Comparison of ENCODE assay signal across 8 cellular contexts in the genomic region with DNA sequence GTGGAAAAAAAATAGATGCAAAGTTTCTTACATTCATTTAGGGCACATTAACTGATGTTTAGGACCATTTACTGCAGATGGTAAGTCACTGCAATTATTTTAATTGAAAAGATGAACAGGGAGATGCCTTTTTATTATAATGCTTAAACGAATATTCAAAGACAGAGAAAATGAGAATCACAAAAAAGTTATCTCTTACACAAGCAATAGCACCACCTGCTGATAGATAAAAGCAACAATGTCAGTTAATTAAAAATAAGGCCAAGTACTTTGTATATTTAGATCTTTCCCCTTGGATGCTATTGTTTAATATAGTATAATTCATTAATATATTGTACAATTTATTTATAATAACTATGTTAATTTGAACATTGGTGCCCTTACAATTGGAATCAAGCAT. TPM values are rescaled to one million over a fixed set of nuclear protein-coding genes. Genes with fewer than 3 reads are reported as not detected.
DNase-seq lines count a peak whose midpoint lies in the region; ATAC-seq and TF ChIP-seq lines count a peak whose summit lies in the region.

No MANE protein-coding gene starts in this region.

- H3K27ac ChIP-seq in mammary epithelial cell (ENCODE audit: insufficient read depth, low read depth, low read length) (no peak overlapping the region), osteoblast (ENCODE audit: low read depth, low read length) (no peak overlapping the region)

- H3K27me3 ChIP-seq in mammary epithelial cell (ENCODE audit: insufficient read depth, low read length) (no peaks in the 10 kb centered on the region), osteoblast (ENCODE audit: insufficient read depth, low read length) (no peaks in the 10 kb centered on the region)

- intact Hi-C loops in mammary epithelial cell (cut with micrococcal nuclease) = loop anchor here (1.0 to 10.0 kb wide), 5 partner anchors 118 to 1078 kb away; partner anchors contain the start of gene C3orf80

- H4K20me1 ChIP-seq in mammary epithelial cell (ENCODE audit: insufficient read depth, low read length) = no peaks in the 10 kb centered on the region
- H4K20me1 ChIP-seq in osteoblast (ENCODE audit: insufficient read depth, low read length) = no peaks in the 10 kb centered on the region

- peaks cover 3% of the 10 kb centered on the region for H3K36me3 ChIP-seq in mammary epithelial cell (ENCODE audit: insufficient read depth, low read length)
- no peaks in the 10 kb centered on the region for H3K36me3 ChIP-seq in osteoblast (ENCODE audit: insufficient read depth, low read length)

- H3K4me3 ChIP-seq in GM12865 (ENCODE audit: low read depth, low read length) (no peak overlapping the region), mammary epithelial cell (replicated peaks in 1 of 3; ENCODE audit: insufficient read depth in 1 of 3, low read depth in 2 of 3, low read length in 3 of 3) (no peak overlapping the region), osteoblast (ENCODE audit: insufficient read depth, low read length) (no peak overlapping the region)

- no TSS peak for BruUV-seq in mammary epithelial cell (replicated peaks; lab: Mats Ljungman, UMichigan)

- CTCF ChIA-PET in mammary epithelial cell (lab: Charles Lee; ENCODE audit: low non-redundant PET) = interaction anchor here (0.6 kb wide), 1 partner anchor 70 kb away, joined by 5 read pairs; no protein-coding TSS in a partner anchor

- H3K79me2 ChIP-seq in mammary epithelial cell (ENCODE audit: insufficient read depth, low read length) (no peaks in the 10 kb centered on the region), osteoblast (ENCODE audit: insufficient read depth, low read length) (no peaks in the 10 kb centered on the region)

- H3K9ac ChIP-seq in mammary epithelial cell (ENCODE audit: insufficient read depth, low read length) = no peak overlapping the region

- 6% methylated on average over 1 of the region's 1 CpG for WGBS in mammary epithelial cell (ENCODE audit: low coverage, missing lambda C conversion rate)

- H2AFZ ChIP-seq in mammary epithelial cell (ENCODE audit: low read depth, low read length) = no peak overlapping the region
- no peak overlapping the region for H2AFZ ChIP-seq in osteoblast (ENCODE audit: low read length)

- no peak for ATAC-seq in HG03565 (IDR thresholded peaks at IDR 0.05; ENCODE audit: unreplicated experiment)

- H3K4me1 ChIP-seq in mammary epithelial cell (ENCODE audit: insufficient read depth, low read length) (no peaks in the 10 kb centered on the region), osteoblast (ENCODE audit: insufficient read depth, low read length) (no peaks in the 10 kb centered on the region)

- dilution Hi-C loops in mammary epithelial cell (cut with HindIII; ENCODE audit: low sequenced_read_pairs) = no loop called here

- in situ Hi-C loops in mammary epithelial cell (cut with MboI; ENCODE audit: low sequenced_read_pairs in 2 of 2) = loop anchor here (5.0 to 10.0 kb wide), 4 partner anchors 181 to 311 kb away; no protein-coding TSS in a partner anchor

- DNase-seq in GM12865 (ENCODE audit: low read depth) = peak; percentile 1
- DNase-seq in NCI-H1694 treated with DMSO at 0.1 percent for 48 hours (lab: John Stamatoyannopoulos, UW) = peak; percentile 54
- peak; percentile 4 for DNase-seq in mammary epithelial cell
- no peak for DNase-seq in osteoblast (ENCODE audit: insufficient read length, low spot score, missing footprints)
- DNase-seq in stimulated activated naive CD4-positive, alpha-beta T cell treated with Interleukin-2 at 50 U/mL for 16 hours (lab: John Stamatoyannopoulos, UW) = no peak
- DNase-seq in activated CD4-positive, alpha-beta T cell treated with anti-CD3 and anti-CD28 coated beads, Interleukin-2, amount 50 U/mL, for 1 hour = no peak
- no peak for DNase-seq in activated T-cell treated with anti-CD3 and anti-CD28 coated beads, Interleukin-2, amount 50 U/mL, for 48 hours

- H3K9me3 ChIP-seq in mammary epithelial cell (replicated peaks; ENCODE audit: insufficient read depth, low read length) = no peaks in the 10 kb centered on the region
- H3K9me3 ChIP-seq in osteoblast (ENCODE audit: low read depth, low read length) = peaks cover under 1% of the 10 kb centered on the region

- TF ChIP-seq CTCF in GM12865 (IDR thresholded peaks at IDR 0.05; ENCODE audit: insufficient read depth, low read depth, low read length, missing control alignments) (peak; percentile 17), mammary epithelial cell (conservative IDR thresholded peaks at IDR 0.05 in 1 of 2, IDR thresholded peaks at IDR 0.05 in 1 of 2; ENCODE audit: extremely low read depth in 1 of 2, insufficient read depth in 1 of 2, low read depth in 1 of 2, low read length in 2 of 2) (peak; percentile 41 to 51), osteoblast (IDR thresholded peaks at IDR 0.05; ENCODE audit: extremely low read depth, low read depth, low read length) (peak; percentile 55)

- H3K4me2 ChIP-seq in mammary epithelial cell (ENCODE audit: insufficient read depth, low read depth, low read length) (no peak overlapping the region), osteoblast (ENCODE audit: insufficient read depth, low read length) (no peak overlapping the region)

RNA-seq across cellular contexts. Expression of gene IFT80, which starts 55.9 kb away (rescaled TPM):
- total RNA-seq in mammary epithelial cell (10 to 100 TPM; 21.2 to 35.3 TPM), osteoblast (63.0 and 63.6 TPM in 2 replicates)
- 8.2 TPM for polyA plus RNA-seq in mammary epithelial cell
- 8.6 TPM for polyA minus RNA-seq in mammary epithelial cell

RNA-seq across cellular contexts. Expression of gene SMC4, which starts 56.3 kb away (rescaled TPM):
- total RNA-seq in mammary epithelial cell (10 to 100 TPM; 16.8 to 91.2 TPM), osteoblast (32.9 and 44.2 TPM in 2 replicates)
- polyA plus RNA-seq in mammary epithelial cell = 35.7 TPM
- 11.1 TPM for polyA minus RNA-seq in mammary epithelial cell

Comparison
In these comparisons a context has a peak if more than half of its experiments do, and no peak if none do; other contexts are left out.
1. DNase-seq: peak in GM12865 (single experiment), NCI-H1694 treated with DMSO at 0.1 percent for 48 hours (single experiment) and mammary epithelial cell (single experiment); none in osteoblast (single experiment), stimulated activated naive CD4-positive, alpha-beta T cell treated with Interleukin-2 at 50 U/mL for 16 hours (single experiment), activated CD4-positive, alpha-beta T cell treated with anti-CD3 and anti-CD28 coated beads, Interleukin-2, amount 50 U/mL, for 1 hour (single experiment) and activated T-cell treated with anti-CD3 and anti-CD28 coated beads, Interleukin-2, amount 50 U/mL, for 48 hours (0 of 2).
2. Peak in every context shown above with its lines, with median percentiles within 50 percentile points of each other: CTCF ChIP-seq.